4 cellular contexts compared by ENCODE assay signal in genomic region chr9:68396411-68396810, GRCh38. TPM values are rescaled to one million over a fixed set of nuclear protein-coding genes. Genes with fewer than 3 reads are reported as not detected.
"Had no signal": no experiment of that assay in that cellular context is flagged by ENCODE, and none has a peak within 500 bp of the region (broad histone marks: within the 10 kb centered on the region; RNA-seq: fewer than 3 reads in every experiment).

No MANE protein-coding gene starts in this region.

RNA-seq across cellular contexts. Expression of gene PGM5, which starts 40.0 kb away (rescaled TPM):
- total RNA-seq: LHCN-M2, MCF 10A, OCI-LY7, PC-9 had no signal
